In genomic region chr12:1939745-1940607, GRCh38 we compare ENCODE assay signal across 8 cellular contexts. TPM values are rescaled to one million over a fixed set of nuclear protein-coding genes. Genes with fewer than 3 reads are reported as not detected.
DNase-seq lines count a peak whose midpoint lies in the region; ATAC-seq and TF ChIP-seq lines count a peak whose summit lies in the region.

No MANE protein-coding gene starts in this region.

- peaks cover 64% of the 10 kb centered on the region for H3K36me3 Mint-ChIP-seq in activated T-helper 17 cell treated with anti-CD3 and anti-CD28 coated beads, Interleukin-2, amount 50 U/mL, for 72 hours (ENCODE audit: low read depth)
- H3K36me3 Mint-ChIP-seq in nephron progenitor cell (ENCODE audit: low read depth) = peaks cover 51% of the 10 kb centered on the region

- peak; percentile 94 for TF ChIP-seq RAD21 in Ishikawa (IDR thresholded peaks at IDR 0.05; ENCODE audit: low read depth)

- H3K4me3 ChIP-seq in fibroblast of pulmonary artery (replicated peaks; ENCODE audit: low read depth, low read length) = no peak overlapping the region

- no peaks in the 10 kb centered on the region for H3K9me3 Mint-ChIP-seq in activated T-helper 17 cell treated with anti-CD3 and anti-CD28 coated beads, Interleukin-2, amount 50 U/mL, for 72 hours
- peaks cover 24% of the 10 kb centered on the region for H3K9me3 Mint-ChIP-seq in nephron progenitor cell

- ATAC-seq in activated T-helper 17 cell treated with anti-CD3 and anti-CD28 coated beads, Interleukin-2, amount 50 U/mL, for 72 hours (replicated peaks) = peak; percentile 97
- ATAC-seq in GM19023 (IDR thresholded peaks at IDR 0.05; ENCODE audit: unreplicated experiment) = no peak

- peak; percentile 96 for TF ChIP-seq CTCF in fibroblast of pulmonary artery (IDR thresholded peaks at IDR 0.05; ENCODE audit: low read length, missing control alignments)
- peak; percentile 96 for TF ChIP-seq CTCF in nephron progenitor cell (IDR thresholded peaks at IDR 0.05)

- H3K27ac Mint-ChIP-seq in activated T-helper 17 cell treated with anti-CD3 and anti-CD28 coated beads, Interleukin-2, amount 50 U/mL, for 72 hours = peak overlapping the region; percentile 71
- H3K27ac Mint-ChIP-seq in nephron progenitor cell = no peak overlapping the region

- DNase-seq in GM04504 (ENCODE audit: low read depth) (peak; percentile 54), RPMI7951 (ENCODE audit: low read depth) (peak; percentile 65), fibroblast of pulmonary artery (ENCODE audit: low read depth) (peak; percentile 88), nephron progenitor cell (peak; percentile 95)
- peak; percentile 71 to 91 (median 85) for DNase-seq in stimulated activated naive CD4-positive, alpha-beta T cell (lab: John Stamatoyannopoulos, UW)

- no peaks in the 10 kb centered on the region for H3K4me1 Mint-ChIP-seq in activated T-helper 17 cell treated with anti-CD3 and anti-CD28 coated beads, Interleukin-2, amount 50 U/mL, for 72 hours
- peaks cover 20% of the 10 kb centered on the region for H3K4me1 Mint-ChIP-seq in nephron progenitor cell

- H3K27me3 Mint-ChIP-seq in activated T-helper 17 cell treated with anti-CD3 and anti-CD28 coated beads, Interleukin-2, amount 50 U/mL, for 72 hours = no peaks in the 10 kb centered on the region
- peaks cover 1% of the 10 kb centered on the region for H3K27me3 Mint-ChIP-seq in nephron progenitor cell (ENCODE audit: low read depth, poor library complexity)

- H3K4me3 Mint-ChIP-seq in activated T-helper 17 cell treated with anti-CD3 and anti-CD28 coated beads, Interleukin-2, amount 50 U/mL, for 72 hours = no peak overlapping the region
- H3K4me3 Mint-ChIP-seq in nephron progenitor cell = no peak overlapping the region

- no peak for TF ChIP-seq EP300 in Ishikawa (IDR thresholded peaks at IDR 0.05; ENCODE audit: borderline replicate concordance)

TF ChIP-seq in Ishikawa, 13 proteins besides CTCF, POLR2A, EP300 and RAD21:
- TF ChIP-seq USF1 (IDR thresholded peaks at IDR 0.05) = no peak
- TF ChIP-seq EGR1 (IDR thresholded peaks at IDR 0.05) = no peak
- TF ChIP-seq ZBTB7A (IDR thresholded peaks at IDR 0.05; ENCODE audit: low read depth) = no peak
- no peak for TF ChIP-seq TAF1 (IDR thresholded peaks at IDR 0.05; ENCODE audit: low read depth)
- TF ChIP-seq FOXM1 (IDR thresholded peaks at IDR 0.05; ENCODE audit: borderline replicate concordance, low read depth) = no peak
- TF ChIP-seq MAX (IDR thresholded peaks at IDR 0.05) = no peak
- TF ChIP-seq CREB1 (IDR thresholded peaks at IDR 0.05; ENCODE audit: low read depth) = no peak
- no peak for TF ChIP-seq NFIC (IDR thresholded peaks at IDR 0.05)
- TF ChIP-seq TCF12 (IDR thresholded peaks at IDR 0.05; ENCODE audit: low read depth) = no peak
- TF ChIP-seq CEBPB (IDR thresholded peaks at IDR 0.05) = no peak
- no peak for TF ChIP-seq YY1 (IDR thresholded peaks at IDR 0.05; ENCODE audit: low read depth)
- no peak for TF ChIP-seq REST (IDR thresholded peaks at IDR 0.05; ENCODE audit: low read depth)
- no peak for TF ChIP-seq TEAD4 (IDR thresholded peaks at IDR 0.05)
TF ChIP-seq in Ishikawa: peak in this region for 0.

RNA-seq across cellular contexts. Expression of gene CACNA2D4, which starts 21.5 kb away (rescaled TPM):
- total RNA-seq in RPMI7951 (2014; rRNA removed; shearing (Covaris generic)) = 0.24 TPM in 1 of 2 replicates, not detected in the other
- 10 to 100 TPM; 13.7 to 23.0 TPM for total RNA-seq in activated T-helper 17 cell treated with anti-CD3 and anti-CD28 coated beads, Interleukin-2, amount 50 U/mL, for 72 hours

Comparison
In these comparisons a context has a peak if more than half of its experiments do, and no peak if none do; other contexts are left out.
1. RNA of gene CACNA2D4, which starts 21.5 kb away (total RNA-seq): 13.7 to 23.0 TPM in activated T-helper 17 cell treated with anti-CD3 and anti-CD28 coated beads, Interleukin-2, amount 50 U/mL, for 72 hours; 0.24 TPM in RPMI7951; every median in the first group is over 10 times any median in the second.
2. Peak in every context shown above with its lines, with median percentiles within 50 percentile points of each other: DNase-seq.